21 cellular contexts compared by ENCODE assay signal in genomic region chr13:39822437-39822836, GRCh38.
DNase-seq lines count a peak whose midpoint lies in the region; ATAC-seq and TF ChIP-seq lines count a peak whose summit lies in the region.
"Had no signal": no experiment of that assay in that cellular context is flagged by ENCODE, and none has a peak within 500 bp of the region (broad histone marks: within the 10 kb centered on the region; RNA-seq: fewer than 3 reads in every experiment).

No MANE protein-coding gene starts in this region.

- peak; percentile 29 to 41 for ATAC-seq in activated naive CD4-positive, alpha-beta T cell treated with anti-CD3 and anti-CD28 coated beads, Interleukin-2, amount 50 U/mL, for 72 hours
- ATAC-seq in CD8-positive, alpha-beta T cell, result no peak
- ATAC-seq in activated T-helper 17 cell treated with anti-CD3 and anti-CD28 coated beads, Interleukin-2, amount 50 U/mL, for 72 hours (replicated peaks), result peak; percentile 62
- ATAC-seq: K562 had no signal

- H3K27me3 ChIP-seq in CD8-positive, alpha-beta T cell (ENCODE audit: insufficient read depth, low read length), result no peaks in the 10 kb centered on the region
- no peaks in the 10 kb centered on the region for H3K27me3 ChIP-seq in sigmoid colon

- CTCF ChIA-PET in CD8-positive, alpha-beta T cell (lab: Charles Lee), result no interaction called here

- H3K27ac ChIP-seq in CD8-positive, alpha-beta T cell (ENCODE audit: low read depth, low read length), result no peak overlapping the region
- H3K27ac ChIP-seq in sigmoid colon, result no peak overlapping the region
- H3K27ac ChIP-seq: C4-2B, SK-N-MC had no signal

- POLR2A ChIA-PET in CD8-positive, alpha-beta T cell (lab: Charles Lee), result no interaction called here

- no peaks in the 10 kb centered on the region for H3K9me3 ChIP-seq in CD8-positive, alpha-beta T cell (ENCODE audit: low read length)
- H3K9me3 ChIP-seq in sigmoid colon, result no peaks in the 10 kb centered on the region

- H3K4me3 ChIP-seq in CD8-positive, alpha-beta T cell (ENCODE audit: low read depth, low read length), result no peak overlapping the region
- no peak overlapping the region for H3K4me3 ChIP-seq in epithelial cell of esophagus (ENCODE audit: low read length)
- H3K4me3 ChIP-seq in sigmoid colon, result no peak overlapping the region
- H3K4me3 ChIP-seq: K562 had no signal

- DNase-seq in activated naive CD4-positive, alpha-beta T cell treated with anti-CD3 and anti-CD28 coated beads, Interleukin-2, amount 50 U/mL, for 72 hours (ENCODE audit: low spot score in 2 of 2), result no peak
- no peak for DNase-seq in activated naive CD4-positive, alpha-beta T cell treated with Interleukin-2 at 50 U/mL for 16 hours
- no peak for DNase-seq in CD8-positive, alpha-beta T cell
- DNase-seq in epithelial cell of esophagus (ENCODE audit: low read depth), result peak; percentile 6
- DNase-seq in HuH-7.5 (ENCODE audit: low spot score), result no peak
- no peak for DNase-seq in sigmoid colon
- DNase-seq in NCI-H1048 (lab: John Stamatoyannopoulos, UW), result no peak
- DNase-seq: ACHN, COR-L47, DMS 273 treated with DMSO at 0.1 percent for 48 hours, GDM1, GOT3, NCI-H187, NCI-H2227 treated with DMSO at 0.1 percent for 48 hours, NCI-H510A treated with DMSO at 0.1 percent for 48 hours, NCI-H82, SHP77 had no signal

- intact Hi-C loops in CD8-positive, alpha-beta T cell (cut with DNase I, micrococcal nuclease), result no loop called here
- intact Hi-C loops in sigmoid colon (cut with DNase I), result no loop called here

- no peak overlapping the region for H3K27ac Mint-ChIP-seq in activated naive CD4-positive, alpha-beta T cell treated with anti-CD3 and anti-CD28 coated beads, Interleukin-2, amount 50 U/mL, for 72 hours
- H3K27ac Mint-ChIP-seq in CD8-positive, alpha-beta T cell, result no peak overlapping the region
- no peak overlapping the region for H3K27ac Mint-ChIP-seq in activated T-helper 17 cell treated with anti-CD3 and anti-CD28 coated beads, Interleukin-2, amount 50 U/mL, for 72 hours

- peak overlapping the region; percentile 68 for H3K4me3 Mint-ChIP-seq in CD8-positive, alpha-beta T cell
- H3K4me3 Mint-ChIP-seq in activated T-helper 17 cell treated with anti-CD3 and anti-CD28 coated beads, Interleukin-2, amount 50 U/mL, for 72 hours, result peak overlapping the region; percentile 61

- peaks cover 15% of the 10 kb centered on the region for H3K4me1 ChIP-seq in CD8-positive, alpha-beta T cell (ENCODE audit: insufficient read depth, low read length)
- no peaks in the 10 kb centered on the region for H3K4me1 ChIP-seq in sigmoid colon

- H3K36me3 Mint-ChIP-seq in activated naive CD4-positive, alpha-beta T cell treated with anti-CD3 and anti-CD28 coated beads, Interleukin-2, amount 50 U/mL, for 72 hours, result no peaks in the 10 kb centered on the region
- H3K36me3 Mint-ChIP-seq in CD8-positive, alpha-beta T cell, result no peaks in the 10 kb centered on the region
- no peaks in the 10 kb centered on the region for H3K36me3 Mint-ChIP-seq in activated T-helper 17 cell treated with anti-CD3 and anti-CD28 coated beads, Interleukin-2, amount 50 U/mL, for 72 hours (ENCODE audit: low read depth)

- TF ChIP-seq POLR2A in sigmoid colon (IDR thresholded peaks at IDR 0.05), result no peak

- no peaks in the 10 kb centered on the region for H3K27me3 Mint-ChIP-seq in CD8-positive, alpha-beta T cell (ENCODE audit: low read depth)
- peaks cover 4% of the 10 kb centered on the region for H3K27me3 Mint-ChIP-seq in activated T-helper 17 cell treated with anti-CD3 and anti-CD28 coated beads, Interleukin-2, amount 50 U/mL, for 72 hours

- H3K36me3 ChIP-seq in CD8-positive, alpha-beta T cell (ENCODE audit: insufficient read depth, low read length), result no peaks in the 10 kb centered on the region
- H3K36me3 ChIP-seq in sigmoid colon, result no peaks in the 10 kb centered on the region

- WGBS in sigmoid colon, 2 donors, result 71 to 84% methylated on average over 3 of the region's 3 CpGs

- peaks cover 17% of the 10 kb centered on the region for H3K4me1 Mint-ChIP-seq in CD8-positive, alpha-beta T cell (ENCODE audit: low read depth)
- peaks cover 22% of the 10 kb centered on the region for H3K4me1 Mint-ChIP-seq in activated T-helper 17 cell treated with anti-CD3 and anti-CD28 coated beads, Interleukin-2, amount 50 U/mL, for 72 hours

- TF ChIP-seq CTCF in CD8-positive, alpha-beta T cell (IDR thresholded peaks at IDR 0.05), result no peak
- no peak for TF ChIP-seq CTCF in epithelial cell of esophagus (IDR thresholded peaks at IDR 0.05; ENCODE audit: insufficient read depth, low read depth, low read length, missing control alignments)
- no peak for TF ChIP-seq CTCF in sigmoid colon (IDR thresholded peaks at IDR 0.05)

- peaks cover 2 to 4% of the 10 kb centered on the region in 2 donors for H3K9me3 Mint-ChIP-seq in activated naive CD4-positive, alpha-beta T cell treated with anti-CD3 and anti-CD28 coated beads, Interleukin-2, amount 50 U/mL, for 72 hours
- H3K9me3 Mint-ChIP-seq in CD8-positive, alpha-beta T cell, result no peaks in the 10 kb centered on the region
- no peaks in the 10 kb centered on the region for H3K9me3 Mint-ChIP-seq in activated T-helper 17 cell treated with anti-CD3 and anti-CD28 coated beads, Interleukin-2, amount 50 U/mL, for 72 hours

- no peak for TF ChIP-seq EP300 in sigmoid colon (IDR thresholded peaks at IDR 0.05)
